30 cellular contexts compared by ENCODE assay signal in the genomic region with DNA sequence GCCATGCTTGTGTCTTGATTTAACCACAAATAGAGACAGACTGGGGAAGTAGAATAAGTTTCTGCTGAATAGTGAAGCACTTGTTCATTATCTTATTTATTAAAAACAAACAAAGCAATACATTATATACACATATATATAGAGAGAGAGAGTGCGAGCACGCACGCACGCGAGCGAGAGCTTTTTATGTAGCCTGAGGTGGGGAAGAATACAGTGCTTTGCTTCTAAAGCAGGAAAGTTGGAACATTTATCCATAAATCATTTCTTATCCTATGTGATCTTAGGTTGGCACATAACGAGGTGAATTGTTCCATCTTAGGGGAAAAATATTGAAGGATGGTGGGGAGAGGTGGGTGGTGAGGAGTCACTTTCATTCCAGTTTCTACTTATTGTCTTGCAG.
"Had no signal": no experiment of that assay in that cellular context is flagged by ENCODE, and none has a peak within 500 bp of the region (broad histone marks: within the 10 kb centered on the region; RNA-seq: fewer than 3 reads in every experiment).

No MANE protein-coding gene starts in this region.

- H3K27ac Mint-ChIP-seq: activated CD8-positive, alpha-beta T cell treated with anti-CD3 and anti-CD28 coated beads for 36 hours; activated T-helper 17 cell treated with anti-CD3 and anti-CD28 coated beads, Interleukin-2, amount 50 U/mL, for 72 hours; natural killer cell; progenitor cell of endocrine pancreas; stimulated activated effector memory CD8-positive, alpha-beta T cell treated with anti-CD3 and anti-CD28 coated beads, Interleukin-12 subunit alpha, Interleukin-12 subunit beta, amount 100 ng/mL, for 72 hours; stimulated activated naive CD8-positive, alpha-beta T cell treated with anti-CD3 and anti-CD28 coated beads, Interleukin-15, Interleukin-2, amounts not matched to agents 100 ng/mL and 50 ng/mL, for 24 hours; WTC11 had no signal

- H3K36me3 Mint-ChIP-seq: natural killer cell, WTC11 had no signal

- H3K27me3 Mint-ChIP-seq: activated CD8-positive, alpha-beta T cell treated with anti-CD3 and anti-CD28 coated beads for 36 hours; activated T-helper 17 cell treated with anti-CD3 and anti-CD28 coated beads, Interleukin-2, amount 50 U/mL, for 72 hours; central memory CD8-positive, alpha-beta T cell; progenitor cell of endocrine pancreas; stimulated activated naive CD8-positive, alpha-beta T cell treated with anti-CD3 and anti-CD28 coated beads, Interleukin-15, Interleukin-2, amounts not matched to agents 100 ng/mL and 50 ng/mL, for 24 hours had no signal

- H3K4me1 ChIP-seq: foreskin keratinocyte had no signal

- H3K4me3 ChIP-seq: esophagus muscularis mucosa, ovary, skin epidermis, thyroid gland, upper lobe of right lung had no signal

- H3K9me3 ChIP-seq: esophagus muscularis mucosa, ovary, thyroid gland, upper lobe of right lung had no signal

- H3K27ac ChIP-seq: esophagus muscularis mucosa, foreskin keratinocyte, skin epidermis, thyroid gland, upper lobe of right lung had no signal

- H3K9me3 Mint-ChIP-seq: activated CD8-positive, alpha-beta T cell treated with anti-CD3 and anti-CD28 coated beads for 36 hours; activated T-cell treated with anti-CD3 and anti-CD28 coated beads, Interleukin-2, amount 50 U/mL, for 4 hours; activated T-helper 17 cell treated with anti-CD3 and anti-CD28 coated beads, Interleukin-2, amount 50 U/mL, for 72 hours; central memory CD8-positive, alpha-beta T cell; natural killer cell; stimulated activated effector memory CD8-positive, alpha-beta T cell treated with anti-CD3 and anti-CD28 coated beads, Interleukin-12 subunit alpha, Interleukin-12 subunit beta, amount 100 ng/mL, for 72 hours; stimulated activated naive CD8-positive, alpha-beta T cell treated with anti-CD3 and anti-CD28 coated beads, Interleukin-15, Interleukin-2, amounts not matched to agents 100 ng/mL and 50 ng/mL, for 24 hours; WTC11 had no signal

- H3K27me3 ChIP-seq: esophagus muscularis mucosa, foreskin keratinocyte, ovary, thyroid gland, upper lobe of right lung had no signal

- H3K36me3 ChIP-seq: ovary, thyroid gland had no signal

- DNase-seq: activated CD4-positive, alpha-beta T cell treated with anti-CD3 and anti-CD28 coated beads, Interleukin-2, amount 50 U/mL, for 1 hour; activated CD8-positive, alpha-beta T cell treated with anti-CD3 and anti-CD28 coated beads for 36 hours; activated gamma-delta T cell treated with Interleukin-2 at 50 U/mL for 16 hours; activated naive CD4-positive, alpha-beta T cell treated with anti-CD3 and anti-CD28 coated beads, Interleukin-2, amount 50 U/mL, for 16 hours; activated T-cell treated with anti-CD3 and anti-CD28 coated beads, Interleukin-2, amount 50 U/mL, for 4 hours; amygdala; dermis blood vessel endothelial cell; effector CD4-positive, alpha-beta T cell; foreskin keratinocyte; glutamatergic neuron; left cardiac atrium; left ventricle myocardium superior; midbrain; natural killer cell; ovary; retina; stimulated activated CD4-positive, alpha-beta T cell treated with anti-CD3 and anti-CD28 coated beads, Interleukin-4, amount 100 ng/mL, for 24 hours; substantia nigra; T-helper 2 cell; thyroid gland; upper lobe of right lung had no signal

- H3K4me3 Mint-ChIP-seq: activated CD8-positive, alpha-beta T cell treated with anti-CD3 and anti-CD28 coated beads for 36 hours; activated T-cell treated with anti-CD3 and anti-CD28 coated beads, Interleukin-2, amount 50 U/mL, for 4 hours; activated T-helper 17 cell treated with anti-CD3 and anti-CD28 coated beads, Interleukin-2, amount 50 U/mL, for 72 hours; central memory CD8-positive, alpha-beta T cell; natural killer cell; stimulated activated effector memory CD8-positive, alpha-beta T cell treated with anti-CD3 and anti-CD28 coated beads, Interleukin-12 subunit alpha, Interleukin-12 subunit beta, amount 100 ng/mL, for 72 hours; stimulated activated naive CD8-positive, alpha-beta T cell treated with anti-CD3 and anti-CD28 coated beads, Interleukin-15, Interleukin-2, amounts not matched to agents 100 ng/mL and 50 ng/mL, for 24 hours; WTC11 had no signal

- ATAC-seq: activated CD8-positive, alpha-beta T cell treated with anti-CD3 and anti-CD28 coated beads for 36 hours; activated T-cell treated with anti-CD3 and anti-CD28 coated beads, Interleukin-2, amount 50 U/mL, for 4 hours; activated T-helper 17 cell treated with anti-CD3 and anti-CD28 coated beads, Interleukin-2, amount 50 U/mL, for 72 hours; foreskin keratinocyte; left cardiac atrium; left ventricle myocardium superior; natural killer cell; sciatic nerve; stimulated activated effector memory CD8-positive, alpha-beta T cell treated with anti-CD3 and anti-CD28 coated beads, Interleukin-12 subunit alpha, Interleukin-12 subunit beta, amount 100 ng/mL, for 72 hours; upper lobe of right lung; WTC11 had no signal

- H3K4me1 Mint-ChIP-seq: activated T-helper 17 cell treated with anti-CD3 and anti-CD28 coated beads, Interleukin-2, amount 50 U/mL, for 72 hours; central memory CD8-positive, alpha-beta T cell; natural killer cell; stimulated activated effector memory CD8-positive, alpha-beta T cell treated with anti-CD3 and anti-CD28 coated beads, Interleukin-12 subunit alpha, Interleukin-12 subunit beta, amount 100 ng/mL, for 72 hours had no signal
